ENCODE assay signal across 30 cellular contexts in genomic region chr10:125781374-125781773, GRCh38. TPM values are rescaled to one million over a fixed set of nuclear protein-coding genes. Genes with fewer than 3 reads are reported as not detected.
"Had no signal": no experiment of that assay in that cellular context is flagged by ENCODE, and none has a peak within 500 bp of the region (broad histone marks: within the 10 kb centered on the region; RNA-seq: fewer than 3 reads in every experiment).

No MANE protein-coding gene starts in this region.

- DNase-seq: activated B cell treated with CpG ODN at 0.5 μM for 24 hours; activated CD4-positive, alpha-beta T cell treated with anti-CD3 and anti-CD28 coated beads for 48 hours; activated CD4-positive, alpha-beta T cell treated with anti-CD3 and anti-CD28 coated beads, Interleukin-2, amount 50 U/mL, for 1 hour; activated CD4-positive, alpha-beta T cell treated with anti-CD3 and anti-CD28 coated beads, Interleukin-2, amount 50 U/mL, for 48 hours; activated CD8-positive, alpha-beta memory T cell treated with anti-CD3 and anti-CD28 coated beads, Interleukin-2, amount 50 U/mL, for 4 hours; activated CD8-positive, alpha-beta T cell treated with anti-CD3 and anti-CD28 coated beads for 36 hours; activated effector memory CD4-positive, alpha-beta T cell treated with anti-CD3 and anti-CD28 coated beads, Interleukin-2, amount 50 U/mL, for 16 hours; activated naive CD4-positive, alpha-beta T cell treated with anti-CD3 and anti-CD28 coated beads for 36 hours; activated naive CD8-positive, alpha-beta T cell treated with anti-CD3 and anti-CD28 coated beads for 36 hours; activated naive CD8-positive, alpha-beta T cell treated with anti-CD3 and anti-CD28 coated beads, Interleukin-2, amount 50 U/mL, for 24 hours; activated T-cell treated with anti-CD3 and anti-CD28 coated beads for 4 hours; activated T-cell treated with anti-CD3 and anti-CD28 coated beads, Interleukin-2, amount 50 U/mL, for 4 hours; amygdala; body of pancreas; caudate nucleus; effector memory CD4-positive, alpha-beta T cell; erythroblast; foreskin keratinocyte; gastrocnemius medialis; glutamatergic neuron; T-helper 1 cell; T-helper 17 cell; T1000; WERI-Rb-1 had no signal

- H3K27me3 Mint-ChIP-seq: activated B cell treated with CpG ODN at 0.5 μM for 24 hours; activated CD8-positive, alpha-beta T cell treated with anti-CD3 and anti-CD28 coated beads for 36 hours; activated naive CD4-positive, alpha-beta T cell treated with anti-CD3 and anti-CD28 coated beads, Interleukin-2, amount 50 U/mL, for 24 hours; activated naive CD8-positive, alpha-beta T cell treated with anti-CD3 and anti-CD28 coated beads for 36 hours; activated naive CD8-positive, alpha-beta T cell treated with anti-CD3 and anti-CD28 coated beads, Interleukin-2, amount 50 U/mL, for 24 hours had no signal

- H3K4me3 ChIP-seq: adrenal gland, body of pancreas, esophagus muscularis mucosa, gastrocnemius medialis had no signal

- H3K9me3 Mint-ChIP-seq: activated B cell treated with CpG ODN at 0.5 μM for 24 hours; activated CD8-positive, alpha-beta T cell treated with anti-CD3 and anti-CD28 coated beads for 36 hours; activated naive CD4-positive, alpha-beta T cell treated with anti-CD3 and anti-CD28 coated beads for 36 hours; activated naive CD4-positive, alpha-beta T cell treated with anti-CD3 and anti-CD28 coated beads, Interleukin-2, amount 50 U/mL, for 24 hours; activated naive CD8-positive, alpha-beta T cell treated with anti-CD3 and anti-CD28 coated beads for 36 hours; activated naive CD8-positive, alpha-beta T cell treated with anti-CD3 and anti-CD28 coated beads, Interleukin-2, amount 50 U/mL, for 24 hours; activated T-cell treated with anti-CD3 and anti-CD28 coated beads, Interleukin-2, amount 50 U/mL, for 4 hours; activated T-helper 2 cell treated with anti-CD3 and anti-CD28 coated beads, Interferon-gamma antibody, Interleukin-2, Interleukin-4, amounts not matched to agents 10 μg/mL and 5 μg/mL and 100 μg/mL, durations not matched to agents 14 hours and 24 hours and 36 hours; T-helper 2 cell treated with Interferon-gamma antibody and Interleukin-4, amounts not matched to agents 5 μg/mL and 100 μg/mL, for 36 hours had no signal

- H3K27ac Mint-ChIP-seq: activated B cell treated with CpG ODN at 0.5 μM for 24 hours; activated CD8-positive, alpha-beta T cell treated with anti-CD3 and anti-CD28 coated beads for 36 hours; activated naive CD4-positive, alpha-beta T cell treated with anti-CD3 and anti-CD28 coated beads for 36 hours; activated naive CD4-positive, alpha-beta T cell treated with anti-CD3 and anti-CD28 coated beads, Interleukin-2, amount 50 U/mL, for 24 hours; activated naive CD8-positive, alpha-beta T cell treated with anti-CD3 and anti-CD28 coated beads for 36 hours; activated naive CD8-positive, alpha-beta T cell treated with anti-CD3 and anti-CD28 coated beads, Interleukin-2, amount 50 U/mL, for 24 hours; activated T-helper 2 cell treated with anti-CD3 and anti-CD28 coated beads, Interferon-gamma antibody, Interleukin-2, Interleukin-4, amounts not matched to agents 10 μg/mL and 5 μg/mL and 100 μg/mL, durations not matched to agents 14 hours and 24 hours and 36 hours; T-helper 17 cell; T-helper 2 cell treated with Interferon-gamma antibody and Interleukin-4, amounts not matched to agents 5 μg/mL and 100 μg/mL, for 36 hours had no signal

- H3K36me3 Mint-ChIP-seq: activated naive CD8-positive, alpha-beta T cell treated with anti-CD3 and anti-CD28 coated beads for 36 hours had no signal

- H3K4me3 Mint-ChIP-seq: activated B cell treated with CpG ODN at 0.5 μM for 24 hours; activated CD8-positive, alpha-beta T cell treated with anti-CD3 and anti-CD28 coated beads for 36 hours; activated naive CD4-positive, alpha-beta T cell treated with anti-CD3 and anti-CD28 coated beads for 36 hours; activated naive CD4-positive, alpha-beta T cell treated with anti-CD3 and anti-CD28 coated beads, Interleukin-2, amount 50 U/mL, for 24 hours; activated naive CD8-positive, alpha-beta T cell treated with anti-CD3 and anti-CD28 coated beads for 36 hours; activated naive CD8-positive, alpha-beta T cell treated with anti-CD3 and anti-CD28 coated beads, Interleukin-2, amount 50 U/mL, for 24 hours; activated T-cell treated with anti-CD3 and anti-CD28 coated beads, Interleukin-2, amount 50 U/mL, for 4 hours; T-helper 17 cell; T-helper 2 cell treated with Interferon-gamma antibody and Interleukin-4, amounts not matched to agents 5 μg/mL and 100 μg/mL, for 36 hours had no signal

- H3K4me1 Mint-ChIP-seq: activated B cell treated with CpG ODN at 0.5 μM for 24 hours; activated naive CD4-positive, alpha-beta T cell treated with anti-CD3 and anti-CD28 coated beads, Interleukin-2, amount 50 U/mL, for 24 hours; activated naive CD8-positive, alpha-beta T cell treated with anti-CD3 and anti-CD28 coated beads, Interleukin-2, amount 50 U/mL, for 24 hours; T-helper 17 cell had no signal

- H3K27ac ChIP-seq: adrenal gland, body of pancreas, esophagus muscularis mucosa, foreskin keratinocyte, gastrocnemius medialis had no signal

RNA-seq across cellular contexts. Expression of gene MMP21, which starts 5.8 kb away (rescaled TPM):
- total RNA-seq: activated CD8-positive, alpha-beta T cell treated with anti-CD3 and anti-CD28 coated beads for 36 hours; activated naive CD4-positive, alpha-beta T cell treated with anti-CD3 and anti-CD28 coated beads for 36 hours; activated naive CD8-positive, alpha-beta T cell treated with anti-CD3 and anti-CD28 coated beads for 36 hours; activated T-cell treated with anti-CD3 and anti-CD28 coated beads, Interleukin-2, amount 50 U/mL, for 4 hours; body of pancreas; chondrocyte; esophagus muscularis mucosa; foreskin keratinocyte; gastrocnemius medialis had no signal
